14 cellular contexts compared by ENCODE assay signal in the genomic region with DNA sequence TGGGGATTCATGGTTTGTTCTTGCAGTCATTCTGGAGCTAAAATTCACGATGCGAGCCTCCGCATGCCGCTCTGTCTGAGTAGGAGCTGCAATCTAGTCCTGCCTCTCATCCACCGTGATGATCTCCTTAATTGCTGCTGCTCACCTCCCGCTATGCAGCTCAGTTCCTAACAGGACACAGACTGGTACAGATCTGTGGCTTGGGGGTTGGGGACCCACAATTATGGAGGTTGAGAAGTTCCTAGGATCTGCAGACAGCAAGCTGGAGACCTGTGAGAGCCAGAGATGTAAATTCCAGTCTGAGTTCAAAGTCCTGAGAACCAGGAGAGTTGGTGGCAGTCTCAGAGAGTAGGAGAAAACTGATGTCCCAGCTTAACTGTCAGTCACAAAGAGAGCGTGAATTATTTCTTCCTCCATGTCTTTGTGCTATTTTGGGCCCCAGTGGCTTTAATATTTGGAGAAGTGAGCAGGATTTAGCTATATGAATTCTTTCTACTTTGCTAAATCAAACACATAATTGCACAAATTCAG.
"Had no signal": no experiment of that assay in that cellular context is flagged by ENCODE, and none has a peak within 500 bp of the region (broad histone marks: within the 10 kb centered on the region; RNA-seq: fewer than 3 reads in every experiment).

No MANE protein-coding gene starts in this region.

- H3K27ac Mint-ChIP-seq: activated naive CD8-positive, alpha-beta T cell treated with anti-CD3 and anti-CD28 coated beads for 36 hours; naive thymus-derived CD4-positive, alpha-beta T cell; T-helper 17 cell had no signal

- H3K4me3 Mint-ChIP-seq: activated naive CD8-positive, alpha-beta T cell treated with anti-CD3 and anti-CD28 coated beads for 36 hours; T-helper 17 cell had no signal

- H3K9me3 ChIP-seq: sigmoid colon, suprapubic skin, upper lobe of left lung had no signal

- ATAC-seq: left cardiac atrium; naive thymus-derived CD4-positive, alpha-beta T cell; stimulated activated naive CD8-positive, alpha-beta T cell treated with anti-CD3 and anti-CD28 coated beads, Interleukin-15, Interleukin-2, amounts not matched to agents 100 U/mL and 50 U/mL, for 24 hours; T-helper 17 cell had no signal

- H3K27me3 ChIP-seq: esophagus muscularis mucosa, sigmoid colon, suprapubic skin, upper lobe of left lung had no signal

- H3K4me1 ChIP-seq: esophagus muscularis mucosa, sigmoid colon, suprapubic skin, upper lobe of left lung had no signal

- H3K4me3 ChIP-seq: esophagus muscularis mucosa, lung, sigmoid colon, suprapubic skin, upper lobe of left lung had no signal

- H3K36me3 ChIP-seq: esophagus muscularis mucosa, sigmoid colon, suprapubic skin, upper lobe of left lung had no signal

- H3K36me3 Mint-ChIP-seq: activated naive CD8-positive, alpha-beta T cell treated with anti-CD3 and anti-CD28 coated beads for 36 hours; naive thymus-derived CD4-positive, alpha-beta T cell had no signal

- H3K9me3 Mint-ChIP-seq: activated naive CD8-positive, alpha-beta T cell treated with anti-CD3 and anti-CD28 coated beads for 36 hours had no signal

- H3K27ac ChIP-seq: esophagus muscularis mucosa, sigmoid colon, suprapubic skin, upper lobe of left lung had no signal

- H3K4me1 Mint-ChIP-seq: naive thymus-derived CD4-positive, alpha-beta T cell; T-helper 17 cell had no signal

- DNase-seq: activated CD4-positive, alpha-beta T cell treated with anti-CD3 and anti-CD28 coated beads, Interleukin-2, amount 50 U/mL, for 4 hours; activated effector memory CD4-positive, alpha-beta T cell treated with anti-CD3 and anti-CD28 coated beads, Interleukin-2, amount 50 U/mL, for 16 hours; activated naive CD8-positive, alpha-beta T cell treated with anti-CD3 and anti-CD28 coated beads for 36 hours; activated T-cell treated with anti-CD3 and anti-CD28 coated beads, Interleukin-2, amount 50 U/mL, for 1 hour; left cardiac atrium; naive thymus-derived CD4-positive, alpha-beta T cell; sigmoid colon; stimulated activated CD4-positive, alpha-beta T cell treated with anti-CD3 and anti-CD28 coated beads, Interleukin-12 subunit alpha, Interleukin-12 subunit beta, amount 100 ng/mL, for 4 hours; stimulated activated naive CD8-positive, alpha-beta T cell treated with anti-CD3 and anti-CD28 coated beads, Interleukin-15, Interleukin-2, amounts not matched to agents 100 U/mL and 50 U/mL, for 24 hours; T-helper 17 cell; upper lobe of left lung had no signal
